20 cellular contexts compared by ENCODE assay signal in genomic region chr12:24066097-24066496, GRCh38.
DNase-seq lines count a peak whose midpoint lies in the region; ATAC-seq, FAIRE-seq and TF ChIP-seq lines count a peak whose summit lies in the region.
"Had no signal": no experiment of that assay in that cellular context is flagged by ENCODE, and none has a peak within 500 bp of the region (broad histone marks: within the 10 kb centered on the region; RNA-seq: fewer than 3 reads in every experiment).

No MANE protein-coding gene starts in this region.

- H3K79me2 ChIP-seq in ACC112 (ENCODE audit: control insufficient read depth, insufficient read depth, low read length, unreplicated experiment) (no peaks in the 10 kb centered on the region), PC-3 (ENCODE audit: low read length) (no peaks in the 10 kb centered on the region)

- H3K9me2 ChIP-seq in PC-3 (replicated peaks; ENCODE audit: low read length), result no peaks in the 10 kb centered on the region

- POLR2A ChIA-PET in PC-3 (lab: Charles Lee; ENCODE audit: unreplicated experiment), result no interaction called here
- POLR2A ChIA-PET in RWPE1 (lab: Yijun Ruan, JAX; ENCODE audit: low non-redundant PET), result no interaction called here

- no TSS peak for BruUV-seq in PC-3 (replicated peaks; lab: Mats Ljungman, UMichigan)

- FAIRE-seq in kidney (lab: Jason Lieb, UNC), result peak; percentile 32
- FAIRE-seq: GM12878, GM19239, H1 had no signal

- H3K4me3 ChIP-seq in ACC112 (ENCODE audit: low read depth, low read length), result no peak overlapping the region
- no peak overlapping the region for H3K4me3 ChIP-seq in PC-3 (ENCODE audit: low read length)
- H3K4me3 ChIP-seq in kidney (ENCODE audit: low read length in 2 of 2), result no peak overlapping the region
- H3K4me3 ChIP-seq: BLaER1, GM12878, GM23248 had no signal

- TF ChIP-seq CTCF in PC-3 (conservative IDR thresholded peaks at IDR 0.05; ENCODE audit: low read depth, low read length) (no peak), kidney (IDR thresholded peaks at IDR 0.05; ENCODE audit: borderline replicate concordance, extremely low read depth, insufficient read depth) (no peak), RWPE1 (conservative IDR thresholded peaks at IDR 0.05; ENCODE audit: low read depth) (no peak)

- H3K27ac ChIP-seq in ACC112 (ENCODE audit: low read depth, low read length) (peak overlapping the region; percentile 78), PC-3 (ENCODE audit: low read length) (peak overlapping the region; percentile 56), kidney (ENCODE audit: low read depth in 2 of 2, low read length in 2 of 2) (no peak overlapping the region), RWPE1 (no peak overlapping the region)
- H3K27ac ChIP-seq: BLaER1, C4-2B, GM23248 had no signal

- no peak overlapping the region for H2AFZ ChIP-seq in ACC112 (ENCODE audit: low read length, unreplicated experiment)
- H2AFZ ChIP-seq in PC-3 (ENCODE audit: low read length), result no peak overlapping the region
- H2AFZ ChIP-seq: GM23248 had no signal

- CTCF ChIA-PET in PC-3 (lab: Charles Lee), result no interaction called here
- CTCF ChIA-PET in RWPE1 (lab: Yijun Ruan, JAX), result interaction anchor here (0.5 kb wide), 1 partner anchor 151 kb away, joined by 3 read pairs; no protein-coding TSS in a partner anchor

- H3K4me2 ChIP-seq in PC-3 (ENCODE audit: low read length), result no peak overlapping the region
- H3K4me2 ChIP-seq: BLaER1 had no signal

- DNase-seq in PC-3, result no peak
- no peak for DNase-seq in kidney
- no peak for DNase-seq in RWPE1 (ENCODE audit: low spot score)
- DNase-seq: 8988T; Caco-2; CD4-positive, CD25-positive, alpha-beta regulatory T cell; CD8-positive, alpha-beta T cell; DMS79; EL; GDM1; H7 had no signal

- H3K4me1 ChIP-seq in ACC112 (ENCODE audit: control insufficient read depth, insufficient read depth, low read length, unreplicated experiment) (peaks cover 25% of the 10 kb centered on the region), PC-3 (ENCODE audit: insufficient read depth, low read length) (no peaks in the 10 kb centered on the region), kidney (ENCODE audit: control insufficient read depth in 1 of 2, insufficient read depth in 1 of 2, low read depth in 1 of 2, low read length in 2 of 2) (no peaks in the 10 kb centered on the region)
- H3K4me1 ChIP-seq: BLaER1 had no signal

- H3K9me3 ChIP-seq in PC-3 (ENCODE audit: low read length), result no peaks in the 10 kb centered on the region
- no peaks in the 10 kb centered on the region for H3K9me3 ChIP-seq in kidney (ENCODE audit: control insufficient read depth in 1 of 2, low read length in 2 of 2)
- H3K9me3 ChIP-seq: BLaER1, Caco-2 had no signal

- intact Hi-C loops in PC-3 (cut with micrococcal nuclease), result no loop called here
- intact Hi-C loops in kidney (cut with DNase I), result no loop called here

- H4K20me1 ChIP-seq in PC-3 (ENCODE audit: low read length), result no peaks in the 10 kb centered on the region
- H4K20me1 ChIP-seq: BLaER1 had no signal

- H3F3A ChIP-seq in PC-3 (ENCODE audit: low read length, unreplicated experiment), result no peaks in the 10 kb centered on the region

- ATAC-seq in PC-3, result no peak
- no peak for ATAC-seq in HG02885 (IDR thresholded peaks at IDR 0.05; ENCODE audit: poor library complexity, unreplicated experiment)
- no peak for ATAC-seq in SK-N-SH treated with all-trans-retinoic acid at 6 μM for 48 hours
- ATAC-seq: CD8-positive, alpha-beta T cell; GM12878 had no signal

- no peak overlapping the region for H3K9ac ChIP-seq in PC-3 (ENCODE audit: low read length)
- H3K9ac ChIP-seq in kidney (ENCODE audit: low read length in 2 of 2), result no peak overlapping the region
- H3K9ac ChIP-seq: BLaER1, GM23248 had no signal

- no peaks in the 10 kb centered on the region for H3K36me3 ChIP-seq in ACC112 (ENCODE audit: insufficient read depth, low read length)
- H3K36me3 ChIP-seq in PC-3 (ENCODE audit: low read depth, low read length), result no peaks in the 10 kb centered on the region
- H3K36me3 ChIP-seq in kidney (ENCODE audit: control insufficient read depth in 1 of 2, insufficient read depth in 2 of 2, low read length in 2 of 2), result no peaks in the 10 kb centered on the region
- H3K36me3 ChIP-seq: BLaER1 had no signal

- no peaks in the 10 kb centered on the region for H3K27me3 ChIP-seq in ACC112 (ENCODE audit: insufficient read depth, low read length)
- H3K27me3 ChIP-seq in PC-3 (ENCODE audit: low read length), result no peaks in the 10 kb centered on the region
- H3K27me3 ChIP-seq: BLaER1 had no signal

TF ChIP-seq in SK-N-SH treated with all-trans-retinoic acid at 6 μM for 48 hours, 23 proteins besides CTCF, POLR2A, EP300 and RAD21:
- TF ChIP-seq ZNF565 (CRISPR knock-in tag; conservative IDR thresholded peaks at IDR 0.05; ENCODE audit: low read depth) (no peak), CSRNP3 (CRISPR knock-in tag; IDR thresholded peaks at IDR 0.05) (no peak), GLIS3 (CRISPR knock-in tag; IDR thresholded peaks at IDR 0.05) (no peak), ZFP3 (CRISPR knock-in tag; IDR thresholded peaks at IDR 0.05) (no peak), CSDC2 (CRISPR knock-in tag; IDR thresholded peaks at IDR 0.05) (no peak), RARB (CRISPR knock-in tag; IDR thresholded peaks at IDR 0.05) (no peak), BACH2 (CRISPR knock-in tag; IDR thresholded peaks at IDR 0.05; ENCODE audit: borderline replicate concordance) (no peak), ZNF8 (CRISPR knock-in tag; IDR thresholded peaks at IDR 0.05) (no peak), ZC3H10 (CRISPR knock-in tag; IDR thresholded peaks at IDR 0.05) (no peak), ISL1 (CRISPR knock-in tag; IDR thresholded peaks at IDR 0.05) (no peak), PPARA (CRISPR knock-in tag; IDR thresholded peaks at IDR 0.05; ENCODE audit: borderline replicate concordance) (no peak), TCF4 (CRISPR knock-in tag; IDR thresholded peaks at IDR 0.05; ENCODE audit: borderline replicate concordance) (no peak)
- TF ChIP-seq, protein P1, sequence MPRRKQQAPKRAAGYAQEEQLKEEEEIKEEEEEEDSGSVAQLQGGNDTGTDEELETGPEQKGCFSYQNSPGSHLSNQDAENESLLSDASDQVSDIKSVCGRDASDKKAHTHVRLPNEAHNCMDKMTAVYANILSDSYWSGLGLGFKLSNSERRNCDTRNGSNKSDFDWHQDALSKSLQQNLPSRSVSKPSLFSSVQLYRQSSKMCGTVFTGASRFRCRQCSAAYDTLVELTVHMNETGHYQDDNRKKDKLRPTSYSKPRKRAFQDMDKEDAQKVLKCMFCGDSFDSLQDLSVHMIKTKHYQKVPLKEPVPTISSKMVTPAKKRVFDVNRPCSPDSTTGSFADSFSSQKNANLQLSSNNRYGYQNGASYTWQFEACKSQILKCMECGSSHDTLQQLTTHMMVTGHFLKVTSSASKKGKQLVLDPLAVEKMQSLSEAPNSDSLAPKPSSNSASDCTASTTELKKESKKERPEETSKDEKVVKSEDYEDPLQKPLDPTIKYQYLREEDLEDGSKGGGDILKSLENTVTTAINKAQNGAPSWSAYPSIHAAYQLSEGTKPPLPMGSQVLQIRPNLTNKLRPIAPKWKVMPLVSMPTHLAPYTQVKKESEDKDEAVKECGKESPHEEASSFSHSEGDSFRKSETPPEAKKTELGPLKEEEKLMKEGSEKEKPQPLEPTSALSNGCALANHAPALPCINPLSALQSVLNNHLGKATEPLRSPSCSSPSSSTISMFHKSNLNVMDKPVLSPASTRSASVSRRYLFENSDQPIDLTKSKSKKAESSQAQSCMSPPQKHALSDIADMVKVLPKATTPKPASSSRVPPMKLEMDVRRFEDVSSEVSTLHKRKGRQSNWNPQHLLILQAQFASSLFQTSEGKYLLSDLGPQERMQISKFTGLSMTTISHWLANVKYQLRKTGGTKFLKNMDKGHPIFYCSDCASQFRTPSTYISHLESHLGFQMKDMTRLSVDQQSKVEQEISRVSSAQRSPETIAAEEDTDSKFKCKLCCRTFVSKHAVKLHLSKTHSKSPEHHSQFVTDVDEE (CRISPR knock-in tag; IDR thresholded peaks at IDR 0.05), result no peak
TF ChIP-seq in SK-N-SH treated with all-trans-retinoic acid at 6 μM for 48 hours: peak in this region for 0.

Comparison
In these comparisons a context has a peak if more than half of its experiments do, and no peak if none do; other contexts are left out.
1. H3K27ac ChIP-seq: peak in ACC112 (single experiment) and PC-3 (single experiment); none in kidney (0 of 2) and RWPE1 (single experiment).